9 cellular contexts compared by ENCODE assay signal in genomic region chr5:160398806-160399205, GRCh38. TPM values are rescaled to one million over a fixed set of nuclear protein-coding genes. Genes with fewer than 3 reads are reported as not detected.
DNase-seq lines count a peak whose midpoint lies in the region; ATAC-seq and TF ChIP-seq lines count a peak whose summit lies in the region.
"Had no signal": no experiment of that assay in that cellular context is flagged by ENCODE, and none has a peak within 500 bp of the region (broad histone marks: within the 10 kb centered on the region; RNA-seq: fewer than 3 reads in every experiment).

No MANE protein-coding gene starts in this region.

- no peaks in the 10 kb centered on the region for H3K9me3 ChIP-seq in DND-41 (ENCODE audit: insufficient read depth, low read length, severe bottlenecking)
- no peaks in the 10 kb centered on the region for H3K9me3 ChIP-seq in duodenal mucosa (ENCODE audit: control insufficient read depth in 1 of 2, low read length in 2 of 2)
- H3K9me3 ChIP-seq in osteoblast (ENCODE audit: low read depth, low read length) = no peaks in the 10 kb centered on the region

- H4K20me1 ChIP-seq in DND-41 (ENCODE audit: insufficient read depth, low read length) (no peaks in the 10 kb centered on the region), osteoblast (ENCODE audit: insufficient read depth, low read length) (no peaks in the 10 kb centered on the region)

- H3K27me3 ChIP-seq in DND-41 (ENCODE audit: insufficient read depth, low read length, poor library complexity) = no peaks in the 10 kb centered on the region
- H3K27me3 ChIP-seq in duodenal mucosa (ENCODE audit: control insufficient read depth in 1 of 2, insufficient read depth in 2 of 2, low read length in 2 of 2) = no peaks in the 10 kb centered on the region
- no peaks in the 10 kb centered on the region for H3K27me3 ChIP-seq in osteoblast (ENCODE audit: insufficient read depth, low read length)

- H2AFZ ChIP-seq in DND-41 (ENCODE audit: low read depth, low read length) (no peak overlapping the region), osteoblast (ENCODE audit: low read length) (no peak overlapping the region)

- H3K27ac ChIP-seq in DND-41 (ENCODE audit: low read length) (peak overlapping the region; percentile 92), duodenal mucosa (ENCODE audit: low read depth, low read length) (no peak overlapping the region), osteoblast (ENCODE audit: low read depth, low read length) (peak overlapping the region; percentile 92)

- TF ChIP-seq CTCF in DND-41 (IDR thresholded peaks at IDR 0.05; ENCODE audit: borderline replicate concordance, extremely low read depth, low read length, poor library complexity, severe bottlenecking) (no peak), osteoblast (IDR thresholded peaks at IDR 0.05; ENCODE audit: extremely low read depth, low read depth, low read length) (no peak)

- no peak for DNase-seq in DND-41
- DNase-seq in NCI-H748 (lab: John Stamatoyannopoulos, UW; ENCODE audit: unreplicated experiment) = peak; percentile 23
- DNase-seq in osteoblast (ENCODE audit: insufficient read length, low spot score, missing footprints) = peak; percentile 32
- DNase-seq in GDM1 (lab: John Stamatoyannopoulos, UW) = no peak
- no peak for DNase-seq in T1000 (lab: John Stamatoyannopoulos, UW)
- DNase-seq: activated CD4-positive, alpha-beta T cell treated with anti-CD3 and anti-CD28 coated beads, Interleukin-2, amount 50 U/mL, for 1 hour had no signal

- peaks cover 32% of the 10 kb centered on the region for H3K4me1 ChIP-seq in DND-41 (ENCODE audit: insufficient read depth, low read length)
- H3K4me1 ChIP-seq in duodenal mucosa (ENCODE audit: control insufficient read depth in 1 of 2, insufficient read depth in 2 of 2, low read length in 2 of 2) = peaks cover 5 to 13% of the 10 kb centered on the region in 2 donors
- H3K4me1 ChIP-seq in osteoblast (ENCODE audit: insufficient read depth, low read length) = peaks cover 11% of the 10 kb centered on the region

- no peak for ATAC-seq in DND-41 (ENCODE audit: insufficient read depth, low read depth)
- ATAC-seq in HG02610 (IDR thresholded peaks at IDR 0.05; ENCODE audit: unreplicated experiment) = no peak
- ATAC-seq in HG02885 (IDR thresholded peaks at IDR 0.05; ENCODE audit: poor library complexity, unreplicated experiment) = no peak

- H3K36me3 ChIP-seq in DND-41 (ENCODE audit: insufficient read depth, low read length) = peaks cover 25% of the 10 kb centered on the region
- H3K36me3 ChIP-seq in duodenal mucosa (ENCODE audit: control insufficient read depth in 1 of 2, insufficient read depth in 2 of 2, low read length in 2 of 2) = peaks cover 0 to 15% of the 10 kb centered on the region in 2 donors
- peaks cover 26% of the 10 kb centered on the region for H3K36me3 ChIP-seq in osteoblast (ENCODE audit: insufficient read depth, low read length)

- H3K79me2 ChIP-seq in DND-41 (ENCODE audit: insufficient read depth, low read length) (peaks cover 36% of the 10 kb centered on the region), osteoblast (ENCODE audit: insufficient read depth, low read length) (peaks cover 38% of the 10 kb centered on the region)

- H3K9ac ChIP-seq in DND-41 (ENCODE audit: low read depth, low read length) = peak overlapping the region; percentile 85
- peak overlapping the region in 1 of 2 donors; percentile 79 for H3K9ac ChIP-seq in duodenal mucosa (ENCODE audit: low read depth in 1 of 2, low read length in 2 of 2)

- peak overlapping the region; percentile 74 for H3K4me2 ChIP-seq in DND-41 (ENCODE audit: insufficient read depth, low read length)
- H3K4me2 ChIP-seq in osteoblast (ENCODE audit: insufficient read depth, low read length) = peak overlapping the region; percentile 98

- H3K4me3 ChIP-seq in DND-41 (ENCODE audit: low read depth in 1 of 2, low read length in 2 of 2) (peak overlapping the region; percentile 42 to 69; a peak in 3 of 4 replicates), duodenal mucosa (ENCODE audit: low read depth in 1 of 2, low read length in 2 of 2) (peak overlapping the region; percentile 85 to 87), osteoblast (ENCODE audit: insufficient read depth, low read length) (peak overlapping the region; percentile 86)

RNA-seq across cellular contexts. Expression of gene FAM200C, which starts 1.0 kb away (rescaled TPM):
- total RNA-seq in osteoblast = 3.6 and 5.6 TPM in 2 replicates

RNA-seq across cellular contexts. Expression of gene SLU7, which starts 20.1 kb away (rescaled TPM):
- total RNA-seq in osteoblast = 54.5 and 75.6 TPM in 2 replicates

RNA-seq across cellular contexts. Expression of gene PTTG1, which starts 22.8 kb away (rescaled TPM):
- total RNA-seq in osteoblast = 29.8 and 41.3 TPM in 2 replicates

RNA-seq across cellular contexts. Expression of gene C1QTNF2, which starts 28.4 kb away (rescaled TPM):
- under 0.01 TPM in 1 of 2 replicates, not detected in the other for total RNA-seq in osteoblast

Comparison
In these comparisons a context has a peak if more than half of its experiments do, and no peak if none do; other contexts are left out.
1. DNase-seq: peak in NCI-H748 (single experiment) and osteoblast (single experiment); none in DND-41 (single experiment), GDM1 (single experiment) and T1000 (single experiment).
2. Peak in every context shown above with its lines, with median percentiles within 50 percentile points of each other: H3K4me3 ChIP-seq.